ENCODE assay signal across 16 cellular contexts in genomic region chr6:2863901-2864300, GRCh38. TPM values are rescaled to one million over a fixed set of nuclear protein-coding genes. Genes with fewer than 3 reads are reported as not detected.
DNase-seq lines count a peak whose midpoint lies in the region; ATAC-seq and TF ChIP-seq lines count a peak whose summit lies in the region.
"Had no signal": no experiment of that assay in that cellular context is flagged by ENCODE, and none has a peak within 500 bp of the region (broad histone marks: within the 10 kb centered on the region; RNA-seq: fewer than 3 reads in every experiment).

No MANE protein-coding gene starts in this region.

- no peak overlapping the region for H3K9ac ChIP-seq in MM.1S (ENCODE audit: low read length)

- no peaks in the 10 kb centered on the region for H3K9me2 ChIP-seq in MM.1S (replicated peaks; ENCODE audit: insufficient read depth, low read length)

- POLR2A ChIA-PET in T-cell (lab: Charles Lee), result interaction anchor here in 1 of 2 donors (0.5 to 0.6 kb wide), 2 partner anchors 11 to 190 kb away, joined by 3 to 4 read pairs; no protein-coding TSS in a partner anchor

- H3F3A ChIP-seq in MM.1S (ENCODE audit: insufficient read depth, low read length), result no peaks in the 10 kb centered on the region

- peaks cover 89% of the 10 kb centered on the region for H3K4me1 Mint-ChIP-seq in stimulated activated naive CD8-positive, alpha-beta T cell treated with anti-CD3 and anti-CD28 coated beads, Interleukin-15, Interleukin-2, amounts not matched to agents 100 ng/mL and 50 ng/mL, for 24 hours (ENCODE audit: low read depth)
- H3K4me1 Mint-ChIP-seq in stimulated activated naive CD8-positive, alpha-beta T cell treated with anti-CD3 and anti-CD28 coated beads, Interleukin-15, amount 100 ng/mL, for 72 hours, result peaks cover 85% of the 10 kb centered on the region
- peaks cover 67 to 70% (median 70%) of the 10 kb centered on the region in 3 donors for H3K4me1 Mint-ChIP-seq in T-cell
- H3K4me1 Mint-ChIP-seq in HFFc6 (ENCODE audit: low read depth), result peaks cover 19% of the 10 kb centered on the region

- no peak for TF ChIP-seq CTCF in MM.1S (IDR thresholded peaks at IDR 0.05; ENCODE audit: low read length)
- no peak for TF ChIP-seq CTCF in HFFc6 (IDR thresholded peaks at IDR 0.05)

- no peak overlapping the region for H3K4me2 ChIP-seq in MM.1S (ENCODE audit: low read depth, low read length)

- no peak for DNase-seq in stimulated activated naive CD8-positive, alpha-beta T cell treated with anti-CD3 and anti-CD28 coated beads, Interleukin-15, amount 100 ng/mL, for 72 hours
- DNase-seq in T-cell, result no peak
- DNase-seq in left colon, result no peak
- no peak for DNase-seq in MM.1S
- DNase-seq in HFFc6, result no peak
- DNase-seq: activated CD8-positive, alpha-beta memory T cell treated with anti-CD3 and anti-CD28 coated beads for 24 hours; foreskin keratinocyte; Kasumi-1; NCI-H1417; uterus had no signal

- H3K4me3 ChIP-seq in MM.1S (ENCODE audit: low read length), result no peak overlapping the region
- H3K4me3 ChIP-seq: uterus had no signal

- no peaks in the 10 kb centered on the region for H4K20me1 ChIP-seq in MM.1S (ENCODE audit: insufficient read depth, low read length)

- peaks cover under 1% of the 10 kb centered on the region for H3K36me3 Mint-ChIP-seq in stimulated activated naive CD8-positive, alpha-beta T cell treated with anti-CD3 and anti-CD28 coated beads, Interleukin-15, Interleukin-2, amounts not matched to agents 100 ng/mL and 50 ng/mL, for 24 hours (ENCODE audit: low read depth)
- peaks cover 3% of the 10 kb centered on the region for H3K36me3 Mint-ChIP-seq in T-cell
- H3K36me3 Mint-ChIP-seq in HFFc6 (ENCODE audit: low read depth), result no peaks in the 10 kb centered on the region

- H3K27me3 ChIP-seq in MM.1S (replicated peaks; ENCODE audit: insufficient read depth, low read length), result no peaks in the 10 kb centered on the region
- H3K27me3 ChIP-seq: foreskin keratinocyte, uterus had no signal

- ATAC-seq in stimulated activated naive CD8-positive, alpha-beta T cell treated with anti-CD3 and anti-CD28 coated beads, Interleukin-15, amount 100 ng/mL, for 72 hours, result no peak
- ATAC-seq in T-cell (replicated peaks in 1 of 4) (no peak), left colon (peak; percentile 85), GM19467 (IDR thresholded peaks at IDR 0.05; ENCODE audit: unreplicated experiment) (no peak), HG02938 (IDR thresholded peaks at IDR 0.05; ENCODE audit: unreplicated experiment) (no peak)
- ATAC-seq: foreskin keratinocyte, sciatic nerve, SK-N-SH treated with all-trans-retinoic acid at 6 μM for 48 hours had no signal

- CTCF ChIA-PET in T-cell (lab: Charles Lee), result no interaction called here

- H3K9me3 Mint-ChIP-seq in stimulated activated naive CD8-positive, alpha-beta T cell treated with anti-CD3 and anti-CD28 coated beads, Interleukin-15, Interleukin-2, amounts not matched to agents 100 ng/mL and 50 ng/mL, for 24 hours, result no peaks in the 10 kb centered on the region
- no peaks in the 10 kb centered on the region for H3K9me3 Mint-ChIP-seq in stimulated activated naive CD8-positive, alpha-beta T cell treated with anti-CD3 and anti-CD28 coated beads, Interleukin-15, amount 100 ng/mL, for 72 hours
- H3K9me3 Mint-ChIP-seq in T-cell (no peaks in the 10 kb centered on the region), HFFc6 (no peaks in the 10 kb centered on the region; the same call in 1 of the 2 replicates)

- H3K79me2 ChIP-seq in MM.1S (ENCODE audit: low read length), result no peaks in the 10 kb centered on the region

- H3K27ac Mint-ChIP-seq in stimulated activated naive CD8-positive, alpha-beta T cell treated with anti-CD3 and anti-CD28 coated beads, Interleukin-15, Interleukin-2, amounts not matched to agents 100 ng/mL and 50 ng/mL, for 24 hours, result peak overlapping the region; percentile 49
- H3K27ac Mint-ChIP-seq in stimulated activated naive CD8-positive, alpha-beta T cell treated with anti-CD3 and anti-CD28 coated beads, Interleukin-15, amount 100 ng/mL, for 72 hours, result no peak overlapping the region
- H3K27ac Mint-ChIP-seq in T-cell (peak overlapping the region; percentile 72 to 97), HFFc6 (no peak overlapping the region)

- no peak overlapping the region for H2AFZ ChIP-seq in MM.1S (ENCODE audit: low read length)

- peaks cover 23% of the 10 kb centered on the region for H3K4me1 ChIP-seq in MM.1S (ENCODE audit: low read length)

- H3K27ac ChIP-seq in MM.1S (ENCODE audit: low read length), result no peak overlapping the region
- H3K27ac ChIP-seq: foreskin keratinocyte, uterus had no signal

- no peak overlapping the region for H3K4me3 Mint-ChIP-seq in stimulated activated naive CD8-positive, alpha-beta T cell treated with anti-CD3 and anti-CD28 coated beads, Interleukin-15, Interleukin-2, amounts not matched to agents 100 ng/mL and 50 ng/mL, for 24 hours
- no peak overlapping the region for H3K4me3 Mint-ChIP-seq in stimulated activated naive CD8-positive, alpha-beta T cell treated with anti-CD3 and anti-CD28 coated beads, Interleukin-15, amount 100 ng/mL, for 72 hours
- H3K4me3 Mint-ChIP-seq in T-cell (no peak overlapping the region), HFFc6 (no peak overlapping the region)

- intact Hi-C loops in left colon (cut with DNase I, micrococcal nuclease), result no loop called here

- no peaks in the 10 kb centered on the region for H3K27me3 Mint-ChIP-seq in stimulated activated naive CD8-positive, alpha-beta T cell treated with anti-CD3 and anti-CD28 coated beads, Interleukin-15, Interleukin-2, amounts not matched to agents 100 ng/mL and 50 ng/mL, for 24 hours
- no peaks in the 10 kb centered on the region for H3K27me3 Mint-ChIP-seq in stimulated activated naive CD8-positive, alpha-beta T cell treated with anti-CD3 and anti-CD28 coated beads, Interleukin-15, amount 100 ng/mL, for 72 hours
- H3K27me3 Mint-ChIP-seq in T-cell (no peaks in the 10 kb centered on the region), HFFc6 (ENCODE audit: insufficient read depth) (peaks cover 5% of the 10 kb centered on the region)

- no peaks in the 10 kb centered on the region for H3K36me3 ChIP-seq in MM.1S (replicated peaks; ENCODE audit: insufficient read depth, low read length)
- H3K36me3 ChIP-seq: uterus had no signal

- no peaks in the 10 kb centered on the region for H3K9me3 ChIP-seq in MM.1S (replicated peaks; ENCODE audit: insufficient read depth, low read length)
- H3K9me3 ChIP-seq: uterus had no signal

RNA-seq across cellular contexts. Expression of gene SERPINB1, which starts 22.2 kb away (rescaled TPM):
- total RNA-seq in T-cell (10 to 100 TPM; 40.3 to 60.9 (median 50.7) TPM), left colon (100 to 1,000 TPM; 168 to 208 TPM)
- 10 to 100 TPM; 21.1 to 39.2 (median 29.3) TPM for total RNA-seq in HFFc6 (2021; fragmentation: NEBNext Ultra II Directional; extraction: Animal tissue kit (Norgen Biotek cat#: 25700))

RNA-seq across cellular contexts. Expression of gene SERPINB9, which starts 39.2 kb away (rescaled TPM):
- total RNA-seq in T-cell (10 to 100 TPM; 43.2 to 57.2 (median 47.1) TPM), left colon (1 to 10 TPM; 3.5 to 4.7 TPM)
- 1 to 10 TPM in 3 of 6 experiments, under 1 TPM in 3; 0.73 to 1.4 (median 1.1) TPM for total RNA-seq in HFFc6 (2021; fragmentation: NEBNext Ultra II Directional; extraction: Animal tissue kit (Norgen Biotek cat#: 25700))
- total RNA-seq: H4 had no signal

Comparison
In these comparisons a context has a peak if more than half of its experiments do, and no peak if none do; other contexts are left out.
1. H3K27ac Mint-ChIP-seq: peak in stimulated activated naive CD8-positive, alpha-beta T cell treated with anti-CD3 and anti-CD28 coated beads, Interleukin-15, Interleukin-2, amounts not matched to agents 100 ng/mL and 50 ng/mL, for 24 hours (single experiment) and T-cell (2 of 2); none in stimulated activated naive CD8-positive, alpha-beta T cell treated with anti-CD3 and anti-CD28 coated beads, Interleukin-15, amount 100 ng/mL, for 72 hours (0 of 2) and HFFc6 (single experiment).
2. RNA of gene SERPINB9, which starts 39.2 kb away (total RNA-seq): 43.2 to 57.2 TPM in T-cell; 3.5 to 4.7 TPM in left colon and 0.73 to 1.4 TPM in HFFc6; every median in the first group is over 4 times any median in the second.